In genomic region chr2:84830095-84830494, GRCh38 we compare ENCODE assay signal across 12 cellular contexts. TPM values are rescaled to one million over a fixed set of nuclear protein-coding genes. Genes with fewer than 3 reads are reported as not detected.
A peak's percentile ranks its signal among the peaks of the same experiment; 100 is the strongest.
DNase-seq lines count a peak whose midpoint lies in the region; ATAC-seq and TF ChIP-seq lines count a peak whose summit lies in the region.
"Had no signal": no experiment of that assay in that cellular context is flagged by ENCODE, and none has a peak within 500 bp of the region (broad histone marks: within the 10 kb centered on the region; RNA-seq: fewer than 3 reads in every experiment).

No MANE protein-coding gene starts in this region.

- H3K27me3 ChIP-seq in SJSA1 (replicated peaks), result no peaks in the 10 kb centered on the region
- H3K27me3 ChIP-seq in heart left ventricle, result no peaks in the 10 kb centered on the region
- no peaks in the 10 kb centered on the region for H3K27me3 ChIP-seq in sigmoid colon

- H3K4me1 ChIP-seq in SJSA1 (replicated peaks), result peaks cover 24% of the 10 kb centered on the region
- H3K4me1 ChIP-seq in heart left ventricle, result peaks cover 0 to 60% (median 0%) of the 10 kb centered on the region in 12 donors
- no peaks in the 10 kb centered on the region for H3K4me1 ChIP-seq in sigmoid colon

- peaks cover 53% of the 10 kb centered on the region for H3K4me1 Mint-ChIP-seq in activated naive CD8-positive, alpha-beta T cell treated with anti-CD3 and anti-CD28 coated beads, Interleukin-2, amount 50 U/mL, for 24 hours

- no peaks in the 10 kb centered on the region for H3K36me3 ChIP-seq in SJSA1
- no peaks in the 10 kb centered on the region for H3K36me3 ChIP-seq in heart left ventricle
- no peaks in the 10 kb centered on the region for H3K36me3 ChIP-seq in sigmoid colon

- TF ChIP-seq POLR2A in heart left ventricle (IDR thresholded peaks at IDR 0.05) (no peak), sigmoid colon (IDR thresholded peaks at IDR 0.05) (no peak)

- H3K27me3 Mint-ChIP-seq in activated naive CD8-positive, alpha-beta T cell treated with anti-CD3 and anti-CD28 coated beads, Interleukin-2, amount 50 U/mL, for 24 hours, result no peaks in the 10 kb centered on the region
- H3K27me3 Mint-ChIP-seq: activated B cell treated with CpG ODN at 0.5 μM for 24 hours had no signal

- H3K27ac ChIP-seq in SJSA1 (no peak overlapping the region), heart left ventricle (peak overlapping the region in 1 of 12 donors; percentile 67), sigmoid colon (no peak overlapping the region)

- intact Hi-C loops in heart left ventricle (cut with DNase I) (no loop called here), sigmoid colon (cut with DNase I) (no loop called here)

- H3K9me3 Mint-ChIP-seq in activated naive CD8-positive, alpha-beta T cell treated with anti-CD3 and anti-CD28 coated beads, Interleukin-2, amount 50 U/mL, for 24 hours, result no peaks in the 10 kb centered on the region

- WGBS in heart left ventricle, 4 donors, result 53 to 65% (median 61%) methylated on average over 11 of the region's 11 CpGs
- 62 to 80% methylated on average over 11 of the region's 11 CpGs for WGBS in sigmoid colon, 2 donors

- H3K27ac Mint-ChIP-seq in activated naive CD8-positive, alpha-beta T cell treated with anti-CD3 and anti-CD28 coated beads, Interleukin-2, amount 50 U/mL, for 24 hours, result no peak overlapping the region
- H3K27ac Mint-ChIP-seq: activated B cell treated with CpG ODN at 0.5 μM for 24 hours had no signal

- peaks cover 15% of the 10 kb centered on the region for H3K36me3 Mint-ChIP-seq in activated naive CD8-positive, alpha-beta T cell treated with anti-CD3 and anti-CD28 coated beads, Interleukin-2, amount 50 U/mL, for 24 hours (ENCODE audit: low read depth)

- no peaks in the 10 kb centered on the region for H3K9me3 ChIP-seq in SJSA1 (replicated peaks)
- H3K9me3 ChIP-seq in heart left ventricle, result peaks cover 0 to 7% (median 0%) of the 10 kb centered on the region in 12 donors
- H3K9me3 ChIP-seq in sigmoid colon, result no peaks in the 10 kb centered on the region

- peak; percentile 26 to 80 (median 52) for ATAC-seq in heart left ventricle
- ATAC-seq in activated naive CD8-positive, alpha-beta T cell treated with anti-CD3 and anti-CD28 coated beads, Interleukin-2, amount 50 U/mL, for 24 hours, result no peak
- no peak for ATAC-seq in HG03342 (IDR thresholded peaks at IDR 0.05; ENCODE audit: unreplicated experiment)
- ATAC-seq in GM21825 (IDR thresholded peaks at IDR 0.05; ENCODE audit: unreplicated experiment), result no peak

- peak; percentile 3 for DNase-seq in HT-29 (ENCODE audit: low spot score)
- DNase-seq in SJSA1 (ENCODE audit: low read depth in 1 of 2, low spot score in 2 of 2), result peak; percentile 18 to 59
- peak; percentile 29 to 73 (median 52) for DNase-seq in heart left ventricle
- peak; percentile 73 for DNase-seq in sigmoid colon
- DNase-seq in activated naive CD8-positive, alpha-beta T cell treated with anti-CD3 and anti-CD28 coated beads, Interleukin-2, amount 50 U/mL, for 24 hours, result no peak
- DNase-seq: activated B cell treated with CpG ODN at 0.5 μM for 24 hours; activated gamma-delta T cell; GOT3; NCI-H1105; stimulated activated naive CD4-positive, alpha-beta T cell treated with Interleukin-2 at 50 U/mL for 16 hours had no signal

- no peak overlapping the region for H3K4me3 ChIP-seq in SJSA1
- H3K4me3 ChIP-seq in heart left ventricle, result peak overlapping the region in 1 of 12 donors; percentile 15
- no peak overlapping the region for H3K4me3 ChIP-seq in sigmoid colon

- TF ChIP-seq EP300 in sigmoid colon (IDR thresholded peaks at IDR 0.05), result no peak

- H3K4me3 Mint-ChIP-seq in activated naive CD8-positive, alpha-beta T cell treated with anti-CD3 and anti-CD28 coated beads, Interleukin-2, amount 50 U/mL, for 24 hours, result no peak overlapping the region
- H3K4me3 Mint-ChIP-seq: activated B cell treated with CpG ODN at 0.5 μM for 24 hours had no signal

- TF ChIP-seq CTCF in heart left ventricle (IDR thresholded peaks at IDR 0.05) (no peak), sigmoid colon (IDR thresholded peaks at IDR 0.05) (no peak)

RNA-seq across cellular contexts. Expression of gene TRABD2A, which starts 50.8 kb away (rescaled TPM):
- 2.3 and 3.1 TPM in 2 replicates for total RNA-seq in HT-29 (2014; rRNA removed; shearing (Covaris generic))
- total RNA-seq in SJSA1 (2014; rRNA removed; shearing (Covaris generic)), result 11.8 and 18.3 TPM in 2 replicates
- total RNA-seq in heart left ventricle (1 to 10 TPM in 4 of 9 donors, under 1 TPM in 4, not detected in 1; 0.42 to 3.9 (median 1.2) TPM), sigmoid colon (1 to 10 TPM in 1 of 4 donors, under 1 TPM in 3; 0.16 to 3.6 (median 0.65) TPM)
- polyA plus RNA-seq in heart left ventricle (1 to 10 TPM in 1 of 2 donors, under 1 TPM in 1; 0.85 to 1.1 TPM), sigmoid colon (10 to 100 TPM; 16.8 to 46.4 (median 25.4) TPM)

Comparison
In these comparisons a context has a peak if more than half of its experiments do, and no peak if none do; other contexts are left out.
1. ATAC-seq: peak in heart left ventricle (4 of 4); none in activated naive CD8-positive, alpha-beta T cell treated with anti-CD3 and anti-CD28 coated beads, Interleukin-2, amount 50 U/mL, for 24 hours (single experiment), HG03342 (single experiment) and GM21825 (single experiment).